ENCODE assay signal across 8 cellular contexts in genomic region chr1:54996359-54996868, GRCh38. TPM values are rescaled to one million over a fixed set of nuclear protein-coding genes. Genes with fewer than 3 reads are reported as not detected.
DNase-seq lines count a peak whose midpoint lies in the region; ATAC-seq and TF ChIP-seq lines count a peak whose summit lies in the region.

No MANE protein-coding gene starts in this region.

- H3K4me3 ChIP-seq in Jurkat, Clone E6-1 (ENCODE audit: low read length) = no peak overlapping the region
- peak overlapping the region in 1 of 2 experiments; percentile 49; a peak in 1 of 4 replicates for H3K4me3 ChIP-seq in SK-N-SH (ENCODE audit: low read depth in 2 of 2, low read length in 1 of 2)
- H3K4me3 ChIP-seq in uterus = no peak overlapping the region

- peak; percentile 89 for ATAC-seq in GM19452 (IDR thresholded peaks at IDR 0.05; ENCODE audit: unreplicated experiment)

- no peaks in the 10 kb centered on the region for H4K20me1 ChIP-seq in SK-N-SH (ENCODE audit: insufficient read depth)

- H3K9ac ChIP-seq in SK-N-SH = no peak overlapping the region

- POLR2A ChIA-PET in SK-N-SH (lab: Yijun Ruan, JAX) = interaction anchor here (0.7 to 1.1 kb wide), 3 partner anchors 9 to 51 kb away, joined by 3 read pairs; no protein-coding TSS in a partner anchor

- CTCF ChIA-PET in SK-N-SH (lab: Yijun Ruan, JAX) = interaction anchor here (0.7 to 10.9 kb wide), 29 partner anchors 10 to 280 kb away, joined by 3 to 302 read pairs (median 7); partner anchors contain the start of gene TMEM61

- no peaks in the 10 kb centered on the region for H3F3A ChIP-seq in SK-N-SH (replicated peaks; ENCODE audit: insufficient read depth)

- no peak for TF ChIP-seq EP300 in SK-N-SH (IDR thresholded peaks at IDR 0.05; ENCODE audit: borderline replicate concordance in 1 of 2, low read depth in 1 of 2, low read length in 1 of 2)

- peaks cover 0 to 3% of the 10 kb centered on the region in 2 experiments; a peak in 1 of 4 replicates for H3K4me1 ChIP-seq in SK-N-SH (ENCODE audit: control insufficient read depth in 1 of 2, insufficient read depth in 2 of 2, low read depth in 1 of 2, low read length in 1 of 2)
- H3K4me1 ChIP-seq in uterus = no peaks in the 10 kb centered on the region

- H3K79me2 ChIP-seq in SK-N-SH (ENCODE audit: insufficient read depth) = no peaks in the 10 kb centered on the region

- no peaks in the 10 kb centered on the region for H3K9me3 ChIP-seq in SK-N-SH
- no peaks in the 10 kb centered on the region for H3K9me3 ChIP-seq in uterus

- 0% methylated on average over 12 of the region's 23 CpGs for WGBS in SK-N-SH (ENCODE audit: low lambda C conversion rate)

- H3K27ac ChIP-seq in SK-N-SH (ENCODE audit: low read depth in 2 of 2, low read length in 1 of 2) (no peak overlapping the region), uterus (no peak overlapping the region)

- TF ChIP-seq POLR2A in uterus (IDR thresholded peaks at IDR 0.05) = no peak

- no peak overlapping the region for H2AFZ ChIP-seq in SK-N-SH (ENCODE audit: low read depth)

- intact Hi-C loops in posterior cingulate gyrus (cut with DNase I) (loop anchor here (1.0 kb wide), 1 partner anchor 46 kb away; no protein-coding TSS in a partner anchor), uterus (cut with DNase I; ENCODE audit: low total_unique reads) (no loop called here)

- H3K9me2 ChIP-seq in SK-N-SH = no peaks in the 10 kb centered on the region

- TF ChIP-seq CTCF in SK-N-SH (IDR thresholded peaks at IDR 0.05) (peak; percentile 87), uterus (IDR thresholded peaks at IDR 0.05) (peak; percentile 39 to 56 (median 48))

- H3K27me3 ChIP-seq in SK-N-SH (ENCODE audit: insufficient read depth) = no peaks in the 10 kb centered on the region; the same call in 1 of the 2 replicates
- no peaks in the 10 kb centered on the region for H3K27me3 ChIP-seq in uterus

- peak; percentile 86 for TF ChIP-seq RAD21 in SK-N-SH (IDR thresholded peaks at IDR 0.05; ENCODE audit: low read length)

- DNase-seq in AML-193 (lab: John Stamatoyannopoulos, UW) = peak; percentile 49 to 54
- DNase-seq in Jurkat, Clone E6-1 (ENCODE audit: low read depth, low spot score) = peak; percentile 65
- DNase-seq in SK-N-SH = peak; percentile 96
- DNase-seq in activated naive CD4-positive, alpha-beta T cell (lab: John Stamatoyannopoulos, UW) = peak; percentile 27 to 62 (median 46)
- peak; percentile 74 for DNase-seq in glomerular visceral epithelial cell (ENCODE audit: extremely low spot score)
- peak in 9 of 10 donors; percentile 18 to 94 (median 67) for DNase-seq in posterior cingulate gyrus
- DNase-seq in uterus = peak in 1 of 2 donors; percentile 28

- no peak overlapping the region for H3K4me2 ChIP-seq in SK-N-SH

- H3K36me3 ChIP-seq in SK-N-SH (replicated peaks in 1 of 2; ENCODE audit: control insufficient read depth in 1 of 2, insufficient read depth in 2 of 2, low read length in 1 of 2) (no peaks in the 10 kb centered on the region), uterus (no peaks in the 10 kb centered on the region)

TF ChIP-seq in SK-N-SH, 30 proteins besides CTCF, POLR2A, EP300 and RAD21:
- TF ChIP-seq USF2 (IDR thresholded peaks at IDR 0.05; ENCODE audit: borderline replicate concordance, low read depth, low read length) = no peak
- no peak for TF ChIP-seq FOXM1 (IDR thresholded peaks at IDR 0.05; ENCODE audit: low read depth)
- TF ChIP-seq YY1 (IDR thresholded peaks at IDR 0.05; ENCODE audit: low read depth) = no peak
- peak; percentile 88 for TF ChIP-seq SMC3 (IDR thresholded peaks at IDR 0.05; ENCODE audit: low read depth, low read length)
- no peak for TF ChIP-seq POLR2AphosphoS5 (IDR thresholded peaks at IDR 0.05; ENCODE audit: low read depth, low read length)
- TF ChIP-seq FOSL2 (IDR thresholded peaks at IDR 0.05; ENCODE audit: borderline replicate concordance, low read depth) = no peak
- peak; percentile 60; the same call in 1 of the 2 replicates for TF ChIP-seq RCOR1 (IDR thresholded peaks at IDR 0.05; ENCODE audit: low read length)
- TF ChIP-seq TCF12 (IDR thresholded peaks at IDR 0.05) = no peak
- no peak for TF ChIP-seq IRF3 (IDR thresholded peaks at IDR 0.05; ENCODE audit: low read depth, low read length)
- no peak for TF ChIP-seq NRF1 (IDR thresholded peaks at IDR 0.05; ENCODE audit: low read depth, low read length)
- TF ChIP-seq NFIC (IDR thresholded peaks at IDR 0.05; ENCODE audit: borderline replicate concordance) = no peak
- no peak for TF ChIP-seq SIN3A (IDR thresholded peaks at IDR 0.05; ENCODE audit: borderline replicate concordance, low read depth, low read length)
- no peak for TF ChIP-seq TEAD4 (IDR thresholded peaks at IDR 0.05; ENCODE audit: borderline replicate concordance, insufficient read depth)
- no peak for TF ChIP-seq JUND (IDR thresholded peaks at IDR 0.05)
- no peak for TF ChIP-seq PBX3 (IDR thresholded peaks at IDR 0.05)
- TF ChIP-seq RXRA (IDR thresholded peaks at IDR 0.05; ENCODE audit: borderline replicate concordance, low read depth) = no peak
- 0 out of 2 replicates have a peak, but pooled peaks have one; percentile 56 for TF ChIP-seq MAX (IDR thresholded peaks at IDR 0.05; ENCODE audit: low read depth)
- TF ChIP-seq GATA2 (CRISPR knock-in tag; IDR thresholded peaks at IDR 0.05) = no peak
- TF ChIP-seq RFX5 (IDR thresholded peaks at IDR 0.05; ENCODE audit: low read length) = no peak
- TF ChIP-seq EZH2phosphoT487 (IDR thresholded peaks at IDR 0.05; ENCODE audit: borderline replicate concordance, low read depth) = no peak

RNA-seq across cellular contexts. Expression of gene BSND, which starts 2.3 kb away (rescaled TPM):
- not detected for polyA plus RNA-seq in Jurkat, Clone E6-1 (2012; ENCODE audit: insufficient read depth, insufficient read length)
- polyA plus RNA-seq in SK-N-SH (2012; rRNA removed) = not detected in 2 replicates
- not detected in 2 replicates for polyA plus RNA-seq in SK-N-SH (2012; cell fraction: cytosol; rRNA removed)
- not detected in 2 replicates for polyA plus RNA-seq in SK-N-SH (2012; cell fraction: nucleus; rRNA removed)
- not detected for total RNA-seq in uterus

RNA-seq across cellular contexts. Expression of gene TMEM61, which starts 16.0 kb away (rescaled TPM):
- not detected for polyA plus RNA-seq in Jurkat, Clone E6-1 (2012; ENCODE audit: insufficient read depth, insufficient read length)
- polyA plus RNA-seq in SK-N-SH (2012; rRNA removed) = not detected in 2 replicates
- polyA plus RNA-seq in SK-N-SH (2012; cell fraction: cytosol; rRNA removed) = not detected in 2 replicates
- not detected in 2 replicates for polyA plus RNA-seq in SK-N-SH (2012; cell fraction: nucleus; rRNA removed)
- under 1 TPM in 1 of 4 donors, not detected in 3; 0.35 TPM for total RNA-seq in uterus

RNA-seq across cellular contexts. Expression of gene PCSK9, which starts 42.9 kb away (rescaled TPM):
- polyA plus RNA-seq in Jurkat, Clone E6-1 (2012; ENCODE audit: insufficient read depth, insufficient read length) = not detected
- polyA plus RNA-seq in SK-N-SH (2012; rRNA removed) = 0.02 and 0.03 TPM in 2 replicates
- polyA plus RNA-seq in SK-N-SH (2012; cell fraction: cytosol; rRNA removed) = 0.01 TPM in 1 of 2 replicates, not detected in the other
- 0.05 TPM in 1 of 2 replicates, not detected in the other for polyA plus RNA-seq in SK-N-SH (2012; cell fraction: nucleus; rRNA removed)
- 1 to 10 TPM in 1 of 4 donors, not detected in 3; 2.9 TPM for total RNA-seq in uterus
